ENCODE assay signal across 8 cellular contexts in genomic region chr14:75126121-75126544, GRCh38. TPM values are rescaled to one million over a fixed set of nuclear protein-coding genes. Genes with fewer than 3 reads are reported as not detected.
DNase-seq lines count a peak whose midpoint lies in the region; ATAC-seq and TF ChIP-seq lines count a peak whose summit lies in the region.

No MANE protein-coding gene starts in this region.

- H3K9me3 Mint-ChIP-seq in CD4-positive, alpha-beta T cell: no peaks in the 10 kb centered on the region

- H3K79me2 ChIP-seq in mammary epithelial cell (ENCODE audit: insufficient read depth, low read length): peaks cover 39% of the 10 kb centered on the region

- H3K36me3 ChIP-seq in mammary epithelial cell (ENCODE audit: insufficient read depth, low read length) (no peaks in the 10 kb centered on the region), mucosa of descending colon (ENCODE audit: low read depth) (no peaks in the 10 kb centered on the region)

- peaks cover 33% of the 10 kb centered on the region for H3K36me3 Mint-ChIP-seq in CD4-positive, alpha-beta T cell (ENCODE audit: low read depth)

- 9% methylated on average over 6 of the region's 6 CpGs for WGBS in mammary epithelial cell (ENCODE audit: low coverage, missing lambda C conversion rate)

- peaks cover 37% of the 10 kb centered on the region for H3K4me1 ChIP-seq in mammary epithelial cell (ENCODE audit: insufficient read depth, low read length)
- H3K4me1 ChIP-seq in mucosa of descending colon (ENCODE audit: low read depth): peaks cover 28% of the 10 kb centered on the region

- peak in 1 of 10 experiments; percentile 11 for DNase-seq in CD4-positive, alpha-beta T cell
- peak; percentile 60 for DNase-seq in Kasumi-1 (lab: John Stamatoyannopoulos, UW)
- DNase-seq in mammary epithelial cell: no peak
- DNase-seq in mucosa of descending colon: no peak
- DNase-seq in NK-92 (lab: John Stamatoyannopoulos, UW; ENCODE audit: unreplicated experiment): no peak
- DNase-seq in inferior parietal cortex (ENCODE audit: extremely low spot score): no peak
- DNase-seq in pons (ENCODE audit: low spot score): no peak
- no peak for DNase-seq in stimulated activated CD4-positive, alpha-beta T cell treated with anti-CD3 and anti-CD28 coated beads, Interleukin-1b, Interleukin-23, amount 100 ng/mL, for 48 hours

- H3K4me3 Mint-ChIP-seq in CD4-positive, alpha-beta T cell: peak overlapping the region; percentile 99

- POLR2A ChIA-PET in CD4-positive, alpha-beta T cell (lab: Charles Lee): interaction anchor here (0.6 to 2.7 kb wide), 24 partner anchors 9 to 1042 kb away, joined by 3 to 23 read pairs (median 4); partner anchors contain the start of genes ACYP1, ALDH6A1, EIF2B2 and ERG28

- ATAC-seq in CD4-positive, alpha-beta T cell (ENCODE audit: poor library complexity): peak; percentile 37
- ATAC-seq in mucosa of descending colon: no peak

- H3K4me3 ChIP-seq in mammary epithelial cell (replicated peaks in 1 of 3; ENCODE audit: insufficient read depth in 1 of 3, low read depth in 2 of 3, low read length in 3 of 3) (peak overlapping the region; percentile 69 to 80 (median 75)), mucosa of descending colon (peak overlapping the region; percentile 60)

- no peaks in the 10 kb centered on the region for H4K20me1 ChIP-seq in mammary epithelial cell (ENCODE audit: insufficient read depth, low read length)

- no peaks in the 10 kb centered on the region for H3K9me3 ChIP-seq in CD4-positive, alpha-beta T cell (ENCODE audit: control insufficient read depth, low read length)
- no peaks in the 10 kb centered on the region for H3K9me3 ChIP-seq in mammary epithelial cell (replicated peaks; ENCODE audit: insufficient read depth, low read length)
- no peaks in the 10 kb centered on the region for H3K9me3 ChIP-seq in mucosa of descending colon

- H3K27me3 ChIP-seq in CD4-positive, alpha-beta T cell (ENCODE audit: control insufficient read depth, insufficient read depth, low read length): no peaks in the 10 kb centered on the region
- no peaks in the 10 kb centered on the region for H3K27me3 ChIP-seq in mammary epithelial cell (ENCODE audit: insufficient read depth, low read length)

- peak overlapping the region; percentile 89 for H3K27ac ChIP-seq in CD4-positive, alpha-beta T cell (ENCODE audit: low read depth, low read length)
- peak overlapping the region; percentile 85 for H3K27ac ChIP-seq in mammary epithelial cell (ENCODE audit: insufficient read depth, low read depth, low read length)

- H3K27ac Mint-ChIP-seq in CD4-positive, alpha-beta T cell: peak overlapping the region; percentile 90

- H3K4me2 ChIP-seq in mammary epithelial cell (ENCODE audit: insufficient read depth, low read depth, low read length): peak overlapping the region; percentile 89

- CTCF ChIA-PET in CD4-positive, alpha-beta T cell (lab: Charles Lee): interaction anchor here (0.6 to 1.2 kb wide), 4 partner anchors 92 to 1922 kb away, joined by 3 to 6 read pairs (median 3); no protein-coding TSS in a partner anchor
- CTCF ChIA-PET in mammary epithelial cell (lab: Charles Lee; ENCODE audit: low non-redundant PET): interaction anchor here (0.5 kb wide), 1 partner anchor 832 kb away, joined by 5 read pairs; no protein-coding TSS in a partner anchor

- no TSS peak for BruUV-seq in mammary epithelial cell (replicated peaks; lab: Mats Ljungman, UMichigan)

- in situ Hi-C loops in mammary epithelial cell (cut with MboI; ENCODE audit: low sequenced_read_pairs in 2 of 2): loop anchor here (10.0 to 25.0 kb wide), 2 partner anchors 369 to 536 kb away; partner anchors contain the start of genes ERG28 (in 1 of the 2) and TTLL5 (in 1 of the 2)

- H2AFZ ChIP-seq in mammary epithelial cell (ENCODE audit: low read depth, low read length): peak overlapping the region; percentile 93

- intact Hi-C loops in CD4-positive, alpha-beta T cell (cut with DNase I, micrococcal nuclease): loop anchor here (2.0 to 5.0 kb wide), 4 partner anchors 49 to 536 kb away; partner anchors contain the start of genes EIF2B2 (in 1 of the 2), ERG28 (in 1 of the 2), TMED10 (in 1 of the 2) and TTLL5 (in 1 of the 2)
- intact Hi-C loops in mammary epithelial cell (cut with micrococcal nuclease) (no loop called here), mucosa of descending colon (cut with DNase I, micrococcal nuclease) (loop anchor here in 1 of 2 donors (5.0 kb wide), 1 partner anchor 171 kb away; no protein-coding TSS in a partner anchor)

- H3K9ac ChIP-seq in mammary epithelial cell (ENCODE audit: insufficient read depth, low read length): peak overlapping the region; percentile 81

- H3K4me1 Mint-ChIP-seq in CD4-positive, alpha-beta T cell (ENCODE audit: low read depth): peaks cover 45% of the 10 kb centered on the region

- no peaks in the 10 kb centered on the region for H3K27me3 Mint-ChIP-seq in CD4-positive, alpha-beta T cell

- no peak for TF ChIP-seq CTCF in CD4-positive, alpha-beta T cell (IDR thresholded peaks at IDR 0.05)
- TF ChIP-seq CTCF in mammary epithelial cell (conservative IDR thresholded peaks at IDR 0.05 in 1 of 2, IDR thresholded peaks at IDR 0.05 in 1 of 2; ENCODE audit: extremely low read depth in 1 of 2, insufficient read depth in 1 of 2, low read depth in 1 of 2, low read length in 2 of 2): no peak
- TF ChIP-seq CTCF in mucosa of descending colon (IDR thresholded peaks at IDR 0.05): no peak

- dilution Hi-C loops in mammary epithelial cell (cut with HindIII; ENCODE audit: low sequenced_read_pairs): loop anchor here (5.0 to 25.0 kb wide), 3 partner anchors 176 to 436 kb away; no protein-coding TSS in a partner anchor

RNA-seq across cellular contexts. Expression of gene NEK9, which starts 0.7 kb away (rescaled TPM):
- total RNA-seq in CD4-positive, alpha-beta T cell: 10 to 100 TPM; 53.5 to 54.1 TPM
- total RNA-seq in mammary epithelial cell (10 to 100 TPM; 31.7 to 58.0 TPM), mucosa of descending colon (100 to 1,000 TPM in 1 of 3 donors, 10 to 100 TPM in 2; 44.7 to 104 (median 49.9) TPM)
- polyA plus RNA-seq in mammary epithelial cell: 17.7 TPM
- polyA minus RNA-seq in mammary epithelial cell: 54.9 TPM

RNA-seq across cellular contexts. Expression of gene TMED10, which starts 50.3 kb away (rescaled TPM):
- 100 to 1,000 TPM; 153 to 156 TPM for total RNA-seq in CD4-positive, alpha-beta T cell
- total RNA-seq in mammary epithelial cell (100 to 1,000 TPM; 389 to 397 TPM), mucosa of descending colon (100 to 1,000 TPM; 223 to 411 (median 317) TPM)
- polyA plus RNA-seq in mammary epithelial cell: 385 TPM
- 522 TPM for polyA minus RNA-seq in mammary epithelial cell

RNA-seq across cellular contexts. Expression of gene ZC2HC1C, which starts 56.7 kb away (rescaled TPM):
- under 1 TPM; 0.22 to 0.30 TPM for total RNA-seq in CD4-positive, alpha-beta T cell
- under 1 TPM; 0.17 to 0.89 TPM for total RNA-seq in mammary epithelial cell
- 0.94 TPM for polyA plus RNA-seq in mammary epithelial cell
- polyA minus RNA-seq in mammary epithelial cell: not detected
- total RNA-seq in mucosa of descending colon: 1 to 10 TPM; 4.0 to 4.8 (median 4.7) TPM

Comparison
In these comparisons a context has a peak if more than half of its experiments do, and no peak if none do; other contexts are left out.
1. DNase-seq: peak in Kasumi-1 (2 of 2); none in mammary epithelial cell (single experiment), mucosa of descending colon (0 of 3), NK-92 (single experiment), inferior parietal cortex (single experiment), pons (single experiment) and stimulated activated CD4-positive, alpha-beta T cell treated with anti-CD3 and anti-CD28 coated beads, Interleukin-1b, Interleukin-23, amount 100 ng/mL, for 48 hours (single experiment).